Comparison of ENCODE assay signal across 8 cellular contexts in the genomic region with DNA sequence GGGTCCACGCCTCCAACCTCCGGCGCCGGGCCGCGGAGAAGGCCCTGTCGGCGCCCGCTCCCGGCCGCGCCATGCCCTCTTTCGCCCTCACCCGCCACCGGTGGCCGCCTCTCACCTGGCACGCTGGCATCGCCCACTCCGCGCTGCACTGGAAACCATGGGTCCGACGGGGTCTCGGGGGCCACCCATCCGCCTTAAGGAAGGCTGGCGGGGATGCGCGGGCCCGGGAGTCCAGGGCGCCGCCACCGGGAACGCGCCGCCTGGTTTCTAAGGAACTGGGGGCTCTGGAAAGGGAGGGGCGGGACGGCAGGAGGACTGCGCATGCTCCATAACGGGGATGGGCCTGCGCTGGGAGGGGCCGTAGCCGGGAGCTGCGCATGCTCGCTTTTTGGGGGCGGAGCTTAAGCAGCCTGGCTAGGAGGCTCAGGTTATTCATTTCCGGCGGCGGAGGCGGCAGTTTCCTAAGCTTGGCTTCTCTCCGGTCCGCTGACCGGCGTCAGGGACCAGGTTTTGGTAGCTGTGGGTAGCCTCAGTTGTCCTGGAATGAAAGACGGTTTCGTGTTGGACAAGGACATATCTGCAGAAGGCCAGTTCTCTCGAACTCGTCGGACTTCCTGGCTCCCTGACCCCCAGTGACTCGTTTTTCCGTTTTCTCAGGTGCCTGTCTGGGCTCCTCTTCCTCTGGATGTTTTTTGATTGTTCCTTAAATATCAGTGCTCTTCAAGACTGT. TPM values are rescaled to one million over a fixed set of nuclear protein-coding genes. Genes with fewer than 3 reads are reported as not detected.
A peak's percentile ranks its signal among the peaks of the same experiment; 100 is the strongest.
DNase-seq lines count a peak whose midpoint lies in the region; ATAC-seq and TF ChIP-seq lines count a peak whose summit lies in the region.

Gene GFOD2, minus strand, starts transcription at position 269 of the 730 bp plus-strand sequence. CDS start 33,601 bp downstream, outside the sequence.

- WGBS in adipose tissue, 3 donors, result 0% methylated on average over 59 of the region's 59 CpGs
- WGBS in heart left ventricle, 4 donors, result 0 to 1% (median 1%) methylated on average over 37 to 59 of the region's 59 CpGs
- 0 to 1% methylated on average over 13 to 41 of the region's 59 CpGs for WGBS in upper lobe of left lung, 2 donors

- peak; percentile 94 for DNase-seq in NCI-H1436 (lab: John Stamatoyannopoulos, UW)
- DNase-seq in T follicular helper cell (ENCODE audit: low read depth), result peak; percentile 97
- DNase-seq in heart left ventricle, result peak; percentile 97 to 99 (median 97)
- DNase-seq in posterior cingulate gyrus, result peak; percentile 94 to 99 (median 98)
- DNase-seq in upper lobe of left lung, result peak; percentile 97

- TF ChIP-seq CTCF in GM12874 (IDR thresholded peaks at IDR 0.05; ENCODE audit: insufficient read depth, low read depth, low read length) (0 out of 2 replicates have a peak, but pooled peaks have one; percentile 6), heart left ventricle (IDR thresholded peaks at IDR 0.05) (peak in 1 of 12 donors; percentile 17), upper lobe of left lung (IDR thresholded peaks at IDR 0.05) (peak in 1 of 6 experiments; percentile 29)

- H3K27ac ChIP-seq in adipose tissue (ENCODE audit: low read depth, low read length) (peak within 1 kb of the TSS; percentile 38), heart left ventricle (peak within 1 kb of the TSS; percentile 77 to 95 (median 88)), upper lobe of left lung (peak within 1 kb of the TSS; percentile 80 to 92 (median 85))

- ATAC-seq in HG02763 (IDR thresholded peaks at IDR 0.05; ENCODE audit: unreplicated experiment) (peak; percentile 90), heart left ventricle (peak; percentile 99), upper lobe of left lung (ENCODE audit: low FRiP score in 2 of 2) (peak; percentile 98 to 99)

- peak within 1 kb of the TSS; percentile 62 to 100 (median 90) for H3K4me3 ChIP-seq in heart left ventricle
- H3K4me3 ChIP-seq in upper lobe of left lung, result peak within 1 kb of the TSS; percentile 86 to 97 (median 92)

- intact Hi-C loops in heart left ventricle (cut with DNase I) (loop anchor here in 5 of 10 donors (1.0 to 5.0 kb wide), 3 partner anchors 46 to 88 kb away; partner anchors contain the start of genes RANBP10 (in 1 of the 5) and TSNAXIP1 (in 1 of the 5)), posterior cingulate gyrus (cut with DNase I) (loop anchor here (2.0 kb wide), 1 partner anchor 88 kb away; the partner anchor contains the start of genes RANBP10 and TSNAXIP1)

- peak in 1 of 4 donors; percentile 41 for TF ChIP-seq EP300 in upper lobe of left lung (IDR thresholded peaks at IDR 0.05)

- H3K4me1 ChIP-seq in heart left ventricle (peaks cover 0 to 35% (median 22%) of the 10 kb centered on the region in 12 donors), upper lobe of left lung (peaks cover 17 to 48% (median 26%) of the 10 kb centered on the region in 4 donors)

- H3K36me3 ChIP-seq in heart left ventricle (peaks cover 0 to 11% (median 3%) of the 10 kb centered on the region in 9 donors), upper lobe of left lung (peaks cover 0 to 8% (median 3%) of the 10 kb centered on the region in 4 donors)

- H3K27me3 ChIP-seq in heart left ventricle (no peaks in the 10 kb centered on the region), upper lobe of left lung (no peaks in the 10 kb centered on the region)

- TF ChIP-seq POLR2A in heart left ventricle (IDR thresholded peaks at IDR 0.05) (peak in 1 of 2 donors; percentile 94), upper lobe of left lung (IDR thresholded peaks at IDR 0.05) (peak in 3 of 4 donors; percentile 54 to 90 (median 84))

- H3K9me3 ChIP-seq in heart left ventricle (no peaks in the 10 kb centered on the region), upper lobe of left lung (no peaks in the 10 kb centered on the region)

RNA-seq across cellular contexts. Expression of gene GFOD2, which starts in this region (rescaled TPM):
- polyA plus RNA-seq in adipose tissue, result 10 to 100 TPM in 2 of 3 donors, 1 to 10 TPM in 1; 8.7 to 13.3 (median 13.1) TPM
- total RNA-seq in heart left ventricle, result 10 to 100 TPM in 3 of 9 donors, 1 to 10 TPM in 6; 6.5 to 11.7 (median 9.8) TPM
- polyA plus RNA-seq in heart left ventricle, result 10 to 100 TPM in 1 of 2 donors, 1 to 10 TPM in 1; 8.2 to 15.4 TPM
- total RNA-seq in upper lobe of left lung, result 10 to 100 TPM; 14.3 to 21.0 (median 17.0) TPM

Comparison
In these comparisons a context has a peak if more than half of its experiments do, and no peak if none do; other contexts are left out.
1. Peak in every context shown above with its lines: DNase-seq, ATAC-seq, H3K4me3 ChIP-seq and H3K27ac ChIP-seq.
2. H3K27ac ChIP-seq: peak in every context shown above with its lines; median percentile 88 in heart left ventricle; 85 in upper lobe of left lung; 38 in adipose tissue.